13 cellular contexts compared by ENCODE assay signal in the genomic region with DNA sequence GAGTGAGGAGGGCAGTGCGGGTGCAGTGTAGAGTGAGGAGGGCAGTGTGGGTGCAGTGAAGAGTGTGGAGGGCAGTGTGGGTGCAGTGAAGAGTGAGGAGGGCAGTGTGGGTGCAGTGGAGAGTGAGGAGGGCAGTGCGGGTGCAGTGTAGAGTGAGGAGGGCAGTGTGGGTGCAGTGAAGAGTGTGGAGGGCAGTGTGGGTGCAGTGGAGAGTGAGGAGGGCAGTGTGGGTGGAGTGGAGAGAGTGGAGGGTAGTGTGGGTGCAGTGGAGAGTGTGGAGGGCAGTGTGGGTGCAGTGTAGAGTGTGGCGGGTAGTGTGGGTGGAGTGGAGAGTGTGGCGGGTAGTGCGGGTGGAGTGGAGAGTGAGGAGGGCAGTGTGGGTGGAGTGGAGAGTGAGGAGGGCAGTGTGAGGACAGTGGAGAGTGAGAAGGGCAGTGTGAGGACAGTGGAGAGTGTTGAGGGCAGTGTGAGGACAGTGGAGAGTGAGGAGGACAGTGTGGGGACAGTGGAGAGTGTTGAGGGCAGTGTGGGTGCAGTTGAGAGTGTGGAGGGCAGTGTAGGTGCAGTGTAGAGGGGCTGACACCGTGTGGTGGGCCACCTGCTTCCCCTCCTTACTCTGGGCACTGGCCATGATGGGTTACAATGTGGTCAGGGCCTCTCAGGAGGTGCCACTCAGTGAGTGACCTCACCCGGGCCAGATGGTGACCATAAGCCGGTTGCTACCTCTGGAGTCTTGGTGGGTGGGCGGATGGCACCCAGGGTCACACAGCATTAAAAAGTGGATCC. TPM values are rescaled to one million over a fixed set of nuclear protein-coding genes. Genes with fewer than 3 reads are reported as not detected.
DNase-seq lines count a peak whose midpoint lies in the region; ATAC-seq and TF ChIP-seq lines count a peak whose summit lies in the region.
"Had no signal": no experiment of that assay in that cellular context is flagged by ENCODE, and none has a peak within 500 bp of the region (broad histone marks: within the 10 kb centered on the region; RNA-seq: fewer than 3 reads in every experiment).

No MANE protein-coding gene starts in this region.

- DNase-seq in stimulated activated naive CD8-positive, alpha-beta T cell treated with anti-CD3 and anti-CD28 coated beads, Interleukin-15, Interleukin-2, amounts not matched to agents 100 U/mL and 50 U/mL, for 24 hours: no peak
- no peak for DNase-seq in activated T-cell treated with anti-CD3 and anti-CD28 coated beads, Interleukin-2, amount 50 U/mL, for 72 hours
- DNase-seq in mesenteric fat pad (ENCODE audit: low spot score): peak; percentile 55
- no peak for DNase-seq in anterior cingulate cortex (lab: John Stamatoyannopoulos, UW)
- DNase-seq in NCI-H1105 (lab: John Stamatoyannopoulos, UW): no peak
- DNase-seq in DMS153 (lab: John Stamatoyannopoulos, UW): no peak
- DNase-seq in foreskin fibroblast: no peak
- DNase-seq: DND-41; NCI-H1048; SIG-M5; stimulated activated CD4-positive, alpha-beta T cell treated with anti-CD3 and anti-CD28 coated beads, Interleukin-4, amount 100 ng/mL, for 24 hours; upper lobe of left lung had no signal

- peaks cover 9% of the 10 kb centered on the region for H3K36me3 Mint-ChIP-seq in stimulated activated naive CD8-positive, alpha-beta T cell treated with anti-CD3 and anti-CD28 coated beads, Interleukin-15, Interleukin-2, amounts not matched to agents 100 ng/mL and 50 ng/mL, for 24 hours (ENCODE audit: low read depth)
- H3K36me3 Mint-ChIP-seq in activated T-cell treated with anti-CD3 and anti-CD28 coated beads, Interleukin-2, amount 50 U/mL, for 72 hours (ENCODE audit: insufficient read depth in 2 of 2): peaks cover 3 to 4% of the 10 kb centered on the region in 2 donors

- peak overlapping the region; percentile 51 for H3K4me3 Mint-ChIP-seq in stimulated activated naive CD8-positive, alpha-beta T cell treated with anti-CD3 and anti-CD28 coated beads, Interleukin-15, Interleukin-2, amounts not matched to agents 100 ng/mL and 50 ng/mL, for 24 hours
- peak overlapping the region; percentile 75 to 83 for H3K4me3 Mint-ChIP-seq in activated T-cell treated with anti-CD3 and anti-CD28 coated beads, Interleukin-2, amount 50 U/mL, for 72 hours

- H3K4me1 Mint-ChIP-seq in stimulated activated naive CD8-positive, alpha-beta T cell treated with anti-CD3 and anti-CD28 coated beads, Interleukin-15, Interleukin-2, amounts not matched to agents 100 ng/mL and 50 ng/mL, for 24 hours (ENCODE audit: low read depth): peaks cover 98% of the 10 kb centered on the region
- peaks cover 100% of the 10 kb centered on the region for H3K4me1 Mint-ChIP-seq in activated T-cell treated with anti-CD3 and anti-CD28 coated beads, Interleukin-2, amount 50 U/mL, for 72 hours (ENCODE audit: low read depth)

- H3K27ac Mint-ChIP-seq in stimulated activated naive CD8-positive, alpha-beta T cell treated with anti-CD3 and anti-CD28 coated beads, Interleukin-15, Interleukin-2, amounts not matched to agents 100 ng/mL and 50 ng/mL, for 24 hours: peak overlapping the region; percentile 64
- peak overlapping the region; percentile 62 for H3K27ac Mint-ChIP-seq in activated T-cell treated with anti-CD3 and anti-CD28 coated beads, Interleukin-2, amount 50 U/mL, for 72 hours

- ATAC-seq in stimulated activated naive CD8-positive, alpha-beta T cell treated with anti-CD3 and anti-CD28 coated beads, Interleukin-15, Interleukin-2, amounts not matched to agents 100 U/mL and 50 U/mL, for 24 hours: no peak
- ATAC-seq in activated T-cell treated with anti-CD3 and anti-CD28 coated beads, Interleukin-2, amount 50 U/mL, for 72 hours (replicated peaks in 1 of 2): no peak

- TF ChIP-seq CTCF in foreskin fibroblast (IDR thresholded peaks at IDR 0.05; ENCODE audit: low read depth, low read length): no peak

- no peak overlapping the region for H3K4me3 ChIP-seq in foreskin fibroblast (ENCODE audit: low read depth in 1 of 2, low read length in 2 of 2)
- H3K4me3 ChIP-seq: upper lobe of left lung had no signal

- H3K27me3 Mint-ChIP-seq in stimulated activated naive CD8-positive, alpha-beta T cell treated with anti-CD3 and anti-CD28 coated beads, Interleukin-15, Interleukin-2, amounts not matched to agents 100 ng/mL and 50 ng/mL, for 24 hours: no peaks in the 10 kb centered on the region
- no peaks in the 10 kb centered on the region for H3K27me3 Mint-ChIP-seq in activated T-cell treated with anti-CD3 and anti-CD28 coated beads, Interleukin-2, amount 50 U/mL, for 72 hours (ENCODE audit: low read depth)

- H3K9me3 Mint-ChIP-seq in stimulated activated naive CD8-positive, alpha-beta T cell treated with anti-CD3 and anti-CD28 coated beads, Interleukin-15, Interleukin-2, amounts not matched to agents 100 ng/mL and 50 ng/mL, for 24 hours: no peaks in the 10 kb centered on the region
- H3K9me3 Mint-ChIP-seq in activated T-cell treated with anti-CD3 and anti-CD28 coated beads, Interleukin-2, amount 50 U/mL, for 72 hours: no peaks in the 10 kb centered on the region

RNA-seq across cellular contexts. Expression of gene INPP4A, which starts 28.5 kb away (rescaled TPM):
- total RNA-seq in activated T-cell treated with anti-CD3 and anti-CD28 coated beads, Interleukin-2, amount 50 U/mL, for 72 hours: 10 to 100 TPM; 51.6 to 55.1 TPM
- 30.3 TPM for total RNA-seq in mesenteric fat pad
